ENCODE assay signal across 9 cellular contexts in the genomic region with DNA sequence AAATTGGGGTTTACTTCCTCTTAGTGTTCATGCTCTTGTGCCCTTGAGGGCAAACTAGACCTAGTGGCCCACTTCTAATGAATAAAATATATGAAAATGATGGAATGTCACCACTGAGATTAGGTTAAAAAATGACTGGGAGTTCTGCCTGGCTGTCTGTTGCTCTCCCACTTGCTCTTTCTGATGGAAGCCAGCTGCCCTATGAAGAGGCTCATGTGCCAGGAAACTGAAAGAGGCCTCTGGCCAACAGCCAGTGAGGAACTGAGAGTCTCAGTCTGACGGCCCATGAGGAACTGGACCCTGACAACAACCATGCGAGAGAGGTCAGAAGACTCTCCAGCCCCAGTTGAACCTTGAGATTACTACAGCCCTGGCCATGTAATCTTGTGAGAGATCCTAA.
DNase-seq lines count a peak whose midpoint lies in the region; ATAC-seq and TF ChIP-seq lines count a peak whose summit lies in the region.
"Had no signal": no experiment of that assay in that cellular context is flagged by ENCODE, and none has a peak within 500 bp of the region (broad histone marks: within the 10 kb centered on the region; RNA-seq: fewer than 3 reads in every experiment).

No MANE protein-coding gene starts in this region.

- TF ChIP-seq CTCF in fibroblast of the aortic adventitia (IDR thresholded peaks at IDR 0.05; ENCODE audit: insufficient read depth, low read length) (no peak), gastrocnemius medialis (IDR thresholded peaks at IDR 0.05 in 4 of 5, conservative IDR thresholded peaks at IDR 0.05 in 1 of 5) (no peak)

- CTCF ChIA-PET in HEK293T (lab: Yijun Ruan, JAX), result no interaction called here

- intact Hi-C loops in gastrocnemius medialis (cut with DNase I; ENCODE audit: low total_unique reads), result no loop called here

- no peaks in the 10 kb centered on the region for H3K9me3 ChIP-seq in gastrocnemius medialis

- ATAC-seq in GM21367 (IDR thresholded peaks at IDR 0.05; ENCODE audit: unreplicated experiment) (peak; percentile 100), HG03521 (IDR thresholded peaks at IDR 0.05; ENCODE audit: unreplicated experiment) (peak; percentile 99), gastrocnemius medialis (peak; percentile 52 to 82)

- H3K4me3 ChIP-seq in fibroblast of the aortic adventitia (ENCODE audit: low read depth, low read length), result no peak overlapping the region
- no peak overlapping the region for H3K4me3 ChIP-seq in gastrocnemius medialis

- H3K27ac ChIP-seq in gastrocnemius medialis, result no peak overlapping the region

- no peaks in the 10 kb centered on the region for H3K27me3 ChIP-seq in gastrocnemius medialis

- in situ Hi-C loops in gastrocnemius medialis (cut with MboI; ENCODE audit: low sequenced_read_pairs in 4 of 4), result no loop called here

- peaks cover 3 to 12% of the 10 kb centered on the region in 2 donors for H3K4me1 ChIP-seq in gastrocnemius medialis

- TF ChIP-seq POLR2A in gastrocnemius medialis (IDR thresholded peaks at IDR 0.05), result no peak

- DNase-seq in DMS79 (lab: John Stamatoyannopoulos, UW) (peak; percentile 8), fibroblast of the aortic adventitia (ENCODE audit: low read depth) (peak; percentile 3), gastrocnemius medialis (peak; percentile 47 to 66), NCI-H2081 (lab: John Stamatoyannopoulos, UW) (no peak), HEK293T (ENCODE audit: extremely low spot score) (no peak), NCI-H82 (lab: John Stamatoyannopoulos, UW) (no peak)
- DNase-seq: DND-41 had no signal

- H3K36me3 ChIP-seq in gastrocnemius medialis, result no peaks in the 10 kb centered on the region

- POLR2A ChIA-PET in HEK293T (lab: Yijun Ruan, JAX), result no interaction called here

TF ChIP-seq in HEK293T, 16 proteins besides CTCF, POLR2A, EP300 and RAD21:
- TF ChIP-seq, protein P1, sequence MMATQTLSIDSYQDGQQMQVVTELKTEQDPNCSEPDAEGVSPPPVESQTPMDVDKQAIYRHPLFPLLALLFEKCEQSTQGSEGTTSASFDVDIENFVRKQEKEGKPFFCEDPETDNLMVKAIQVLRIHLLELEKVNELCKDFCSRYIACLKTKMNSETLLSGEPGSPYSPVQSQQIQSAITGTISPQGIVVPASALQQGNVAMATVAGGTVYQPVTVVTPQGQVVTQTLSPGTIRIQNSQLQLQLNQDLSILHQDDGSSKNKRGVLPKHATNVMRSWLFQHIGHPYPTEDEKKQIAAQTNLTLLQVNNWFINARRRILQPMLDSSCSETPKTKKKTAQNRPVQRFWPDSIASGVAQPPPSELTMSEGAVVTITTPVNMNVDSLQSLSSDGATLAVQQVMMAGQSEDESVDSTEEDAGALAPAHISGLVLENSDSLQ (IDR thresholded peaks at IDR 0.05), result no peak
- TF ChIP-seq NFRKB (IDR thresholded peaks at IDR 0.05) (no peak), ELF4 (IDR thresholded peaks at IDR 0.05) (no peak), HDGF (IDR thresholded peaks at IDR 0.05; ENCODE audit: borderline replicate concordance) (no peak), CTBP1 (IDR thresholded peaks at IDR 0.05; ENCODE audit: borderline replicate concordance) (no peak), BHLHE40 (IDR thresholded peaks at IDR 0.05; ENCODE audit: borderline replicate concordance) (no peak), SUZ12 (IDR thresholded peaks at IDR 0.05) (no peak)

Comparison
In these comparisons a context has a peak if more than half of its experiments do, and no peak if none do; other contexts are left out.
1. DNase-seq: peak in DMS79 (single experiment), fibroblast of the aortic adventitia (single experiment) and gastrocnemius medialis (2 of 2); none in NCI-H2081 (0 of 2), HEK293T (single experiment) and NCI-H82 (single experiment).
2. Peak in every context shown above with its lines, with median percentiles within 50 percentile points of each other: ATAC-seq.